8 cellular contexts compared by ENCODE assay signal in the genomic region with DNA sequence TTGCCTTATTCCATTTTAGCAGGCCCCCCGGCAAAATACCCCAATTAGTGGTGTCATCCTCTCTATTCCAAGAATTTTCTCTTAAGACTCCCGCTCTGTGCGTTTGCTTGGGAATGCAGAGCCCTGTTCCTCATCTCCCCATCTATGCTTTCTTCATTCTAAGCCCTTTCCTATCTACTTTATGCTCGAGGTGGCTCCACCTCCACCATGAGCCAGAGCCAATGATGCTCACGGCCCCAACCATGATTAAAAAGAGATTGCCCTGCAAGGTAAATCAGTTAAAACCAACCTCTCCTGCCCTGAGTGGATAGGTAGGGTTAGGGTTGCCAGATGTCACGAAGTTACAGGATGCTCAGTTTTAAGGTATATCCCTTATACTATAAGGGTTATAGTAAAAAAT. TPM values are rescaled to one million over a fixed set of nuclear protein-coding genes. Genes with fewer than 3 reads are reported as not detected.
DNase-seq lines count a peak whose midpoint lies in the region; FAIRE-seq and TF ChIP-seq lines count a peak whose summit lies in the region.

No MANE protein-coding gene starts in this region.

- H3K4me3 ChIP-seq in kidney (ENCODE audit: low read length in 2 of 2) = peak overlapping the region; percentile 68 to 92
- H3K4me3 ChIP-seq in testis = peak overlapping the region; percentile 85 to 91

- H3K36me3 ChIP-seq in kidney (ENCODE audit: control insufficient read depth in 1 of 2, insufficient read depth in 2 of 2, low read length in 2 of 2) (no peaks in the 10 kb centered on the region), testis (ENCODE audit: low read depth, missing control alignments) (no peaks in the 10 kb centered on the region)

- H3K4me1 Mint-ChIP-seq in activated T-cell treated with anti-CD3 and anti-CD28 coated beads, Interleukin-2, amount 50 U/mL, for 24 hours (ENCODE audit: low read depth) = peaks cover 36% of the 10 kb centered on the region
- H3K4me1 Mint-ChIP-seq in nephron progenitor cell = peaks cover 27% of the 10 kb centered on the region

- WGBS in testis, 2 donors = 51 to 52% methylated on average over 6 of the region's 6 CpGs

- H3K9me3 ChIP-seq in kidney (ENCODE audit: control insufficient read depth in 1 of 2, low read length in 2 of 2) = no peaks in the 10 kb centered on the region
- H3K9me3 ChIP-seq in testis = no peaks in the 10 kb centered on the region

- peak overlapping the region; percentile 96 for H3K4me3 Mint-ChIP-seq in activated T-cell treated with anti-CD3 and anti-CD28 coated beads, Interleukin-2, amount 50 U/mL, for 24 hours
- no peak overlapping the region for H3K4me3 Mint-ChIP-seq in nephron progenitor cell

- H3K27me3 Mint-ChIP-seq in activated T-cell treated with anti-CD3 and anti-CD28 coated beads, Interleukin-2, amount 50 U/mL, for 24 hours = no peaks in the 10 kb centered on the region
- peaks cover 6% of the 10 kb centered on the region for H3K27me3 Mint-ChIP-seq in nephron progenitor cell (ENCODE audit: low read depth, poor library complexity)

- H3K27ac ChIP-seq in kidney (ENCODE audit: low read depth in 2 of 2, low read length in 2 of 2) = peak overlapping the region in 1 of 2 donors; percentile 92
- peak overlapping the region; percentile 78 to 94 for H3K27ac ChIP-seq in testis

- peak overlapping the region; percentile 97 for H3K27ac Mint-ChIP-seq in activated T-cell treated with anti-CD3 and anti-CD28 coated beads, Interleukin-2, amount 50 U/mL, for 24 hours
- no peak overlapping the region for H3K27ac Mint-ChIP-seq in nephron progenitor cell

- no peak for FAIRE-seq in kidney (lab: Jason Lieb, UNC)

- no peaks in the 10 kb centered on the region for H3K9me3 Mint-ChIP-seq in activated T-cell treated with anti-CD3 and anti-CD28 coated beads, Interleukin-2, amount 50 U/mL, for 24 hours
- no peaks in the 10 kb centered on the region for H3K9me3 Mint-ChIP-seq in nephron progenitor cell

- peaks cover 27% of the 10 kb centered on the region for H3K36me3 Mint-ChIP-seq in activated T-cell treated with anti-CD3 and anti-CD28 coated beads, Interleukin-2, amount 50 U/mL, for 24 hours (ENCODE audit: low read depth)
- peaks cover 11% of the 10 kb centered on the region for H3K36me3 Mint-ChIP-seq in nephron progenitor cell (ENCODE audit: low read depth)

- no peaks in the 10 kb centered on the region for H3K27me3 ChIP-seq in testis

- H3K9ac ChIP-seq in kidney (ENCODE audit: low read length in 2 of 2) = peak overlapping the region in 1 of 2 donors; percentile 72

- intact Hi-C loops in kidney (cut with DNase I) = no loop called here
- intact Hi-C loops in testis (cut with DNase I; ENCODE audit: low total_unique reads) = no loop called here

- DNase-seq in activated CD4-positive, alpha-beta T cell treated with anti-CD3 and anti-CD28 coated beads for 48 hours = peak; percentile 38
- DNase-seq in activated CD4-positive, alpha-beta T cell treated with anti-CD3 and anti-CD28 coated beads for 4 hours = no peak
- peak; percentile 39 for DNase-seq in activated T-cell treated with anti-CD3 and anti-CD28 coated beads, Interleukin-2, amount 50 U/mL, for 24 hours
- DNase-seq in kidney (no peak), testis (no peak), glomerular visceral epithelial cell (ENCODE audit: extremely low spot score) (no peak), nephron progenitor cell (no peak), dermis blood vessel endothelial cell (no peak)

- H3K4me1 ChIP-seq in kidney (ENCODE audit: control insufficient read depth in 1 of 2, insufficient read depth in 1 of 2, low read depth in 1 of 2, low read length in 2 of 2) (peaks cover 0 to 4% of the 10 kb centered on the region in 2 donors), testis (peaks cover 6% of the 10 kb centered on the region)

- TF ChIP-seq POLR2A in testis (IDR thresholded peaks at IDR 0.05) = no peak

- TF ChIP-seq CTCF in kidney (IDR thresholded peaks at IDR 0.05; ENCODE audit: borderline replicate concordance, extremely low read depth, insufficient read depth) (no peak), testis (IDR thresholded peaks at IDR 0.05) (no peak), nephron progenitor cell (IDR thresholded peaks at IDR 0.05) (no peak)

RNA-seq across cellular contexts. Expression of gene TXNDC15, which starts 0.7 kb away (rescaled TPM):
- 78.0 TPM for total RNA-seq in kidney
- 87.3 TPM for polyA plus RNA-seq in kidney (ENCODE audit: insufficient read depth, low read depth, low replicate concordance)
- 10 to 100 TPM; 47.8 to 68.1 TPM for total RNA-seq in testis
- polyA plus RNA-seq in testis (ENCODE audit: insufficient read depth, low read depth, low replicate concordance) = 64.2 TPM
- 84.0 and 107 TPM in 2 replicates for total RNA-seq in dermis blood vessel endothelial cell

RNA-seq across cellular contexts. Expression of gene C5orf24, which starts 27.7 kb away (rescaled TPM):
- 46.1 TPM for total RNA-seq in kidney
- 18.2 TPM for polyA plus RNA-seq in kidney (ENCODE audit: insufficient read depth, low read depth, low replicate concordance)
- 10 to 100 TPM; 48.1 to 53.6 TPM for total RNA-seq in testis
- 34.6 TPM for polyA plus RNA-seq in testis (ENCODE audit: insufficient read depth, low read depth, low replicate concordance)
- 52.2 and 76.2 TPM in 2 replicates for total RNA-seq in dermis blood vessel endothelial cell

RNA-seq across cellular contexts. Expression of gene PCBD2, which starts 31.4 kb away (rescaled TPM):
- total RNA-seq in kidney = 19.2 TPM
- 8.4 TPM for polyA plus RNA-seq in kidney (ENCODE audit: insufficient read depth, low read depth, low replicate concordance)
- 10 to 100 TPM; 13.4 to 17.6 TPM for total RNA-seq in testis
- polyA plus RNA-seq in testis (ENCODE audit: insufficient read depth, low read depth, low replicate concordance) = 5.9 TPM
- total RNA-seq in dermis blood vessel endothelial cell = 4.8 and 8.6 TPM in 2 replicates

Comparison
In these comparisons a context has a peak if more than half of its experiments do, and no peak if none do; other contexts are left out.
1. DNase-seq: peak in activated CD4-positive, alpha-beta T cell treated with anti-CD3 and anti-CD28 coated beads for 48 hours (single experiment) and activated T-cell treated with anti-CD3 and anti-CD28 coated beads, Interleukin-2, amount 50 U/mL, for 24 hours (single experiment); none in activated CD4-positive, alpha-beta T cell treated with anti-CD3 and anti-CD28 coated beads for 4 hours (0 of 2), kidney (single experiment), testis (single experiment), glomerular visceral epithelial cell (single experiment), nephron progenitor cell (single experiment) and dermis blood vessel endothelial cell (single experiment).